ENCODE assay signal across 11 cellular contexts in the genomic region with DNA sequence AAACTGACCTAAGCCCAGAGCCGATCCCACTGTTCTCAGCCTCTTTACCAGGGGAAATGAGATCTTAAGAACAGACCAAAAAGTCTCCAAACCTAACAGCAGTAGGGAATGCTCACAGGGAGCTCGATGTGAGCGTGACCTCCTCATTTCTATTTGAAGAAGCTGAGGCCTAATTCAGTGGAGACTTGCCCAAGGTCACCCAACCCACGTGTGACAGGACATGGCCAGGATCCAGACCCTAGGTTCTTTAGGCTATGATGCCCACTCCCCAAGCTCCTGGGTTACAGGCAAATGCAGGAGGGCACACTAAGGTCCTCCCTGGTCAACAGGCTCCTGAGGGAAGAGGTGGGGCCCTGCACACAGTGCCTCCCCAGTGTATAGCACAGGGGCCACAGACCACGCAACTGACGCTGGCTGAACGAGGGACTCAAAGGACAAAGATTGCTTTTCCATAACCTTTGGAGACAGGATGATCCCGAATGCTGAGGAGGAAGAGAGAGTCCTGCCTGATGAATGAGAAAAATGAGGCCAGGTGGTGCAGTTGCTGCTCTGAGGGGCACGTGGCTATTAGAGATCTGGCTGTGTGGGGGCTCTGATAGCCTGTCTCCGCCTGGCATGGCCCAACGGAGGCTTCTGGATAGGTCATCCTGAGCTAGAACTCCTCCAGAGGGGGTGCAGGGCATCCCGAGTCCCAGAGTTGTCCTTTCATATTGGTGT. TPM values are rescaled to one million over a fixed set of nuclear protein-coding genes. Genes with fewer than 3 reads are reported as not detected.
DNase-seq lines count a peak whose midpoint lies in the region; ATAC-seq and TF ChIP-seq lines count a peak whose summit lies in the region.
"Had no signal": no experiment of that assay in that cellular context is flagged by ENCODE, and none has a peak within 500 bp of the region (broad histone marks: within the 10 kb centered on the region; RNA-seq: fewer than 3 reads in every experiment).

No MANE protein-coding gene starts in this region.

- TF ChIP-seq POLR2A in spleen (IDR thresholded peaks at IDR 0.05): no peak

- H3K27me3 ChIP-seq in HUES6 (ENCODE audit: control insufficient read depth, insufficient read depth, low read length) (no peaks in the 10 kb centered on the region), hepatocyte (no peaks in the 10 kb centered on the region), spleen (replicated peaks in 1 of 7) (no peaks in the 10 kb centered on the region), MG63 (no peaks in the 10 kb centered on the region)

- H3K27ac ChIP-seq in HUES6 (ENCODE audit: low read depth, low read length): 0 out of 2 replicates have a peak overlapping the region, but pooled peaks have one; percentile 28
- peak overlapping the region; percentile 60 for H3K27ac ChIP-seq in hepatocyte
- H3K27ac ChIP-seq in spleen: peak overlapping the region in 6 of 8 donors; percentile 20 to 80 (median 63)

- peaks cover 17% of the 10 kb centered on the region; the same call in 1 of the 2 replicates for H3K4me1 ChIP-seq in HUES6 (ENCODE audit: control insufficient read depth, insufficient read depth, low read length)
- H3K4me1 ChIP-seq in hepatocyte (ENCODE audit: insufficient read depth): peaks cover 45% of the 10 kb centered on the region
- H3K4me1 ChIP-seq in spleen: peaks cover 60 to 89% (median 80%) of the 10 kb centered on the region in 6 donors

- H3K36me3 Mint-ChIP-seq in activated T-helper 17 cell treated with anti-CD3 and anti-CD28 coated beads, Interleukin-2, amount 50 U/mL, for 72 hours (ENCODE audit: low read depth): peaks cover 97% of the 10 kb centered on the region

- no peak for ATAC-seq in activated T-helper 17 cell treated with anti-CD3 and anti-CD28 coated beads, Interleukin-2, amount 50 U/mL, for 72 hours (replicated peaks)

- H3K9me3 ChIP-seq in HUES6 (ENCODE audit: control insufficient read depth, insufficient read depth, low read depth, low read length) (no peaks in the 10 kb centered on the region), hepatocyte (ENCODE audit: low read depth) (no peaks in the 10 kb centered on the region), spleen (no peaks in the 10 kb centered on the region), MG63 (no peaks in the 10 kb centered on the region)

- TF ChIP-seq CTCF in hepatocyte (IDR thresholded peaks at IDR 0.05; ENCODE audit: poor library complexity): no peak
- TF ChIP-seq CTCF in spleen (IDR thresholded peaks at IDR 0.05 in 8 of 11, conservative IDR thresholded peaks at IDR 0.05 in 3 of 11): no peak

- no peaks in the 10 kb centered on the region for H3K9me2 ChIP-seq in hepatocyte (replicated peaks; ENCODE audit: insufficient read depth)

- H2AFZ ChIP-seq in hepatocyte: no peak overlapping the region

- DNase-seq in hepatocyte (ENCODE audit: low spot score) (no peak), spleen (no peak), Kasumi-1 (lab: John Stamatoyannopoulos, UW) (no peak), MG63 (no peak), NCI-H226 (no peak)
- no peak for DNase-seq in stimulated activated CD4-positive, alpha-beta T cell treated with anti-CD3 and anti-CD28 coated beads, Interleukin-12 subunit alpha, Interleukin-12 subunit beta, amount 100 ng/mL, for 4 hours
- DNase-seq: NCI-H1092 had no signal

- intact Hi-C loops in spleen (cut with DNase I; ENCODE audit: low total_unique reads): no loop called here

- no peaks in the 10 kb centered on the region for H3K9me3 Mint-ChIP-seq in activated T-helper 17 cell treated with anti-CD3 and anti-CD28 coated beads, Interleukin-2, amount 50 U/mL, for 72 hours
- H3K9me3 Mint-ChIP-seq: nephron had no signal

- peak overlapping the region; percentile 49 for H3K4me3 Mint-ChIP-seq in activated T-helper 17 cell treated with anti-CD3 and anti-CD28 coated beads, Interleukin-2, amount 50 U/mL, for 72 hours
- H3K4me3 Mint-ChIP-seq: nephron had no signal

- no peaks in the 10 kb centered on the region for H3K27me3 Mint-ChIP-seq in activated T-helper 17 cell treated with anti-CD3 and anti-CD28 coated beads, Interleukin-2, amount 50 U/mL, for 72 hours

- no peak overlapping the region for H3K4me2 ChIP-seq in hepatocyte

- H3K36me3 ChIP-seq in HUES6 (ENCODE audit: control insufficient read depth, insufficient read depth, low read length) (peaks cover 27% of the 10 kb centered on the region), hepatocyte (replicated peaks; ENCODE audit: insufficient read depth, low read depth) (no peaks in the 10 kb centered on the region), spleen (peaks cover 0 to 34% (median 26%) of the 10 kb centered on the region in 6 donors), MG63 (peaks cover 78% of the 10 kb centered on the region)

- H3K79me2 ChIP-seq in hepatocyte: peaks cover 48% of the 10 kb centered on the region

- H4K20me1 ChIP-seq in hepatocyte (ENCODE audit: insufficient read depth, poor library complexity, severe bottlenecking): peaks cover 6% of the 10 kb centered on the region

- H3K4me3 ChIP-seq in HUES6 (ENCODE audit: low read depth, low read length) (no peak overlapping the region), hepatocyte (no peak overlapping the region), spleen (no peak overlapping the region), MG63 (no peak overlapping the region)

- H3K9ac ChIP-seq in HUES6 (ENCODE audit: low read length): no peak overlapping the region

- peaks cover 49% of the 10 kb centered on the region for H3K4me1 Mint-ChIP-seq in activated T-helper 17 cell treated with anti-CD3 and anti-CD28 coated beads, Interleukin-2, amount 50 U/mL, for 72 hours

- H3K27ac Mint-ChIP-seq in activated T-helper 17 cell treated with anti-CD3 and anti-CD28 coated beads, Interleukin-2, amount 50 U/mL, for 72 hours: peak overlapping the region; percentile 89

- 91% methylated on average over 12 of the region's 12 CpGs for WGBS in hepatocyte (ENCODE audit: low lambda C conversion rate, missing lambda C conversion rate)
- WGBS in spleen, 5 donors: 69 to 88% (median 76%) methylated on average over 9 to 12 of the region's 12 CpGs

RNA-seq across cellular contexts. Expression of gene MAP3K14, which starts 24.0 kb away (rescaled TPM):
- 10 to 100 TPM; 36.3 to 49.5 TPM for total RNA-seq in activated T-helper 17 cell treated with anti-CD3 and anti-CD28 coated beads, Interleukin-2, amount 50 U/mL, for 72 hours
- total RNA-seq in hepatocyte (2.3 and 3.0 TPM in 2 replicates), spleen (10 to 100 TPM; 22.1 to 36.3 (median 32.1) TPM)
- polyA plus RNA-seq in hepatocyte (3.0 TPM in 2 replicates), spleen (10 to 100 TPM; 17.3 to 18.8 (median 18.0) TPM)
- total RNA-seq in MG63 (2014; rRNA removed; shearing (Covaris generic); ENCODE audit: low replicate concordance): 13.4 and 18.7 TPM in 2 replicates

RNA-seq across cellular contexts. Expression of gene SPATA32, which starts 31.0 kb away (rescaled TPM):
- total RNA-seq in activated T-helper 17 cell treated with anti-CD3 and anti-CD28 coated beads, Interleukin-2, amount 50 U/mL, for 72 hours: under 1 TPM; 0.13 to 0.32 TPM
- total RNA-seq in hepatocyte (not detected in 2 replicates), spleen (under 1 TPM in 1 of 7 donors, not detected in 6; 0.17 TPM)
- polyA plus RNA-seq in hepatocyte (0.19 and 0.31 TPM in 2 replicates), spleen (under 1 TPM in 2 of 3 donors, not detected in 1; 0.08 to 0.09 TPM)
- not detected in 2 replicates for total RNA-seq in MG63 (2014; rRNA removed; shearing (Covaris generic); ENCODE audit: low replicate concordance)
- total RNA-seq: RPMI7951 had no signal
